ENCODE assay signal across 1 cellular context in genomic region chr5:472656-473343, GRCh38.
TF ChIP-seq lines count a peak whose summit lies in the region.

No MANE protein-coding gene starts in this region.

TF ChIP-seq in K562, 482 proteins besides CTCF, POLR2A, EP300 and RAD21 (continued from another document and continues in another):
- TF ChIP-seq RREB1 (CRISPR knock-in tag; IDR thresholded peaks at IDR 0.05), result peak; percentile 80; the same call in 1 of the 2 replicates
- no peak for TF ChIP-seq ZNF507 (tag; conservative IDR thresholded peaks at IDR 0.05)
- no peak for TF ChIP-seq ZC3H11A (IDR thresholded peaks at IDR 0.05; ENCODE audit: low read depth, low read length)
- peak; percentile 58; the same call in 1 of the 2 replicates for TF ChIP-seq CREB3L1 (IDR thresholded peaks at IDR 0.05; ENCODE audit: borderline replicate concordance, low read depth)
- no peak for TF ChIP-seq ELF1 (tag; IDR thresholded peaks at IDR 0.05)
- TF ChIP-seq ZNF431 (CRISPR knock-in tag; IDR thresholded peaks at IDR 0.05), result peak; percentile 81
- TF ChIP-seq SNIP1 (IDR thresholded peaks at IDR 0.05; ENCODE audit: low read depth), result no peak
- no peak for TF ChIP-seq MTA2 (IDR thresholded peaks at IDR 0.05; ENCODE audit: low read depth)
- peak; percentile 91 for TF ChIP-seq SMAD4 (CRISPR knock-in tag; conservative IDR thresholded peaks at IDR 0.05)
- TF ChIP-seq CREB3 (tag; conservative IDR thresholded peaks at IDR 0.05; ENCODE audit: low read depth), result no peak
- peak; percentile 81 for TF ChIP-seq KDM5B (IDR thresholded peaks at IDR 0.05; ENCODE audit: insufficient replicate concordance, low read depth, low read length)
- TF ChIP-seq SAP30 (IDR thresholded peaks at IDR 0.05; ENCODE audit: borderline replicate concordance, insufficient read depth, low read depth, low read length, poor library complexity, severe bottlenecking), result peak; percentile 57
- TF ChIP-seq CHD2 (IDR thresholded peaks at IDR 0.05; ENCODE audit: low read depth, low read length), result no peak
- TF ChIP-seq SETDB1 (IDR thresholded peaks at IDR 0.05; ENCODE audit: low read length), result no peak
- TF ChIP-seq GTF2B (IDR thresholded peaks at IDR 0.05; ENCODE audit: extremely low read depth, insufficient read length), result no peak
- TF ChIP-seq LARP7 (IDR thresholded peaks at IDR 0.05), result no peak
- peak; percentile 97 for TF ChIP-seq ZNF766 (CRISPR knock-in tag; conservative IDR thresholded peaks at IDR 0.05)
- TF ChIP-seq PHF8 (IDR thresholded peaks at IDR 0.05; ENCODE audit: borderline replicate concordance, low read length), result peak; percentile 94; the same call in 1 of the 2 replicates
- no peak for TF ChIP-seq ZMIZ1 (IDR thresholded peaks at IDR 0.05; ENCODE audit: low read depth in 2 of 2, low read length in 2 of 2)
- peak; percentile 15 to 76; a peak in 1 of 4 replicates for TF ChIP-seq SIN3A (IDR thresholded peaks at IDR 0.05; ENCODE audit: borderline replicate concordance in 2 of 2, control insufficient read depth in 1 of 2, low read depth in 2 of 2, low read length in 2 of 2)
- no peak for TF ChIP-seq ZNF24 (IDR thresholded peaks at IDR 0.05)
- TF ChIP-seq GTF2F1 (IDR thresholded peaks at IDR 0.05; ENCODE audit: low read depth, low read length), result no peak
- TF ChIP-seq ETS1 (conservative IDR thresholded peaks at IDR 0.05; ENCODE audit: control insufficient read depth, low read depth, low read length), result no peak
- no peak for TF ChIP-seq ZNF764 (CRISPR knock-in tag; IDR thresholded peaks at IDR 0.05; ENCODE audit: low read depth)
- peak; percentile 90 for TF ChIP-seq MAX (CRISPR knock-in tag; IDR thresholded peaks at IDR 0.05)
- no peak for TF ChIP-seq MCM2 (IDR thresholded peaks at IDR 0.05; ENCODE audit: low read depth)
- TF ChIP-seq ARHGAP35 (IDR thresholded peaks at IDR 0.05; ENCODE audit: partially characterized antibody), result no peak
- TF ChIP-seq ETS2 (tag; IDR thresholded peaks at IDR 0.05; ENCODE audit: borderline replicate concordance, poor library complexity, severe bottlenecking), result no peak
- TF ChIP-seq CBX5 (IDR thresholded peaks at IDR 0.05; ENCODE audit: borderline replicate concordance, low read depth), result no peak
- no peak for TF ChIP-seq TCF7 (IDR thresholded peaks at IDR 0.05; ENCODE audit: borderline replicate concordance)
- TF ChIP-seq NELFE (IDR thresholded peaks at IDR 0.05; ENCODE audit: insufficient read depth, insufficient read length), result no peak
- TF ChIP-seq ETV1 (tag; conservative IDR thresholded peaks at IDR 0.05; ENCODE audit: low read depth), result no peak
- TF ChIP-seq ATF2 (CRISPR knock-in tag; IDR thresholded peaks at IDR 0.05), result 0 out of 2 replicates have a peak, but pooled peaks have one; percentile 61
- no peak for TF ChIP-seq ZNF518B (CRISPR knock-in tag; IDR thresholded peaks at IDR 0.05)
- TF ChIP-seq NRF1 (conservative IDR thresholded peaks at IDR 0.05 in 1 of 2, IDR thresholded peaks at IDR 0.05 in 1 of 2), result peak; percentile 90 to 91
- no peak for TF ChIP-seq ZNF707 (CRISPR knock-in tag; conservative IDR thresholded peaks at IDR 0.05)
- peak; percentile 93 for TF ChIP-seq E2F1 (CRISPR knock-in tag; IDR thresholded peaks at IDR 0.05)
